In the genomic region with DNA sequence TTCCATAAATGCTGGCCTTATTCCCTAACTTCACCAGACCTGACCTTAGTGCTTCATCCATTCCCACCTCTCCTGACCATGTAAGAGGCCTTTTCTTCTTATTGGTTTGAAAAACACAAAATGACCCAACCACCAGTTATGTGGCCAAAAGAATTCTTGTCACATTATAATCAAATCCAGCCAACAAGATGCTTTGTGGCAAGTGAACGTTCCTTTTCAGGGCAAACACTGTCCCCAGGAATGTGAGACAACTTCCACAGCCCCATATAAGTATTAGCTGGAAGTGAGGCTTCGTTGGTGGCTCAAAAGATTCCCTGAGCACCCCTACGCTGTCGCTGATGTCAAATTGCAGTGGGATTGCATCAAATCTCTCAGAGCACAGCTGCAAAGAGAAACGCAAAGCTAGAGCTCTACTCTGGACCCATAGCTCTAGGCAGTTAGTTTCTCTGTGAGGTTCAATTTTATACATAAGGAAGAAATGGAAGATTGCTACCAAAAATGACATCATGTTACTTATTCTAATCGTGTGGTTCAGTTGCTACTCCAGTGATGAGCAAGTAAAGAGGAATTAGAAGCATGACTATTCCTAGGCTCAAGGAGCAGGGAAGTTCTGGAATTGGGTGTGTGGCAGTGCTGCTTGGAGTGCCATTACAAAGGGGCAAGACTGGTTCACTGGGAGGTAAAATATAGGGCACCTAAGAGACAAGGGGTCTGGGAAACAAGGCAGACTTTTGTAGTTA, we compare ENCODE assay signal across 28 cellular contexts. TPM values are rescaled to one million over a fixed set of nuclear protein-coding genes. Genes with fewer than 3 reads are reported as not detected.
A peak's percentile ranks its signal among the peaks of the same experiment; 100 is the strongest.
DNase-seq lines count a peak whose midpoint lies in the region.
"Had no signal": no experiment of that assay in that cellular context is flagged by ENCODE, and none has a peak within 500 bp of the region (broad histone marks: within the 10 kb centered on the region; RNA-seq: fewer than 3 reads in every experiment).

No MANE protein-coding gene starts in this region.

- no peaks in the 10 kb centered on the region for H3K36me3 ChIP-seq in MG63
- H3K36me3 ChIP-seq: neutrophil, spleen had no signal

- no peak overlapping the region for H3K4me3 ChIP-seq in MG63
- H3K4me3 ChIP-seq: lung, spleen had no signal

- DNase-seq in ELR (ENCODE audit: low read depth) (peak; percentile 63), MG63 (peak; percentile 25), fibroblast of peridontal ligament (ENCODE audit: extremely low read depth) (peak; percentile 43), stromal cell of bone marrow (ENCODE audit: low read depth) (peak; percentile 25), 8988T (no peak), NCI-H2081 (lab: John Stamatoyannopoulos, UW) (no peak), GM19238 (ENCODE audit: insufficient read length, low spot score) (no peak)
- DNase-seq: activated CD4-positive, CD25-positive, alpha-beta regulatory T cell treated with anti-CD3 and anti-CD28 coated beads, Interleukin-2, amount 50 U/mL, for 72 hours; activated CD8-positive, alpha-beta memory T cell treated with anti-CD3 and anti-CD28 coated beads for 24 hours; activated naive CD4-positive, alpha-beta T cell treated with anti-CD3 and anti-CD28 coated beads for 36 hours; activated T-cell treated with anti-CD3 and anti-CD28 coated beads, Interleukin-2, amount 50 U/mL, for 4 hours; amygdala; C1 segment of cervical spinal cord; Calu3; caudate nucleus; foreskin melanocyte; hypothalamus; islet precursor cell; KBM-7; NCI-H187; spleen; stimulated activated CD4-positive, alpha-beta T cell treated with anti-CD3 and anti-CD28 coated beads, Interleukin-4, amount 100 ng/mL, for 1 hour; stimulated activated naive CD4-positive, alpha-beta T cell treated with Interleukin-2 at 50 U/mL for 16 hours; SW 1271 had no signal

- no peaks in the 10 kb centered on the region for H3K27me3 ChIP-seq in MG63
- H3K27me3 ChIP-seq: neutrophil had no signal

- no peaks in the 10 kb centered on the region for H3K9me3 ChIP-seq in MG63
- H3K9me3 ChIP-seq: neutrophil, spleen had no signal

RNA-seq across cellular contexts. Expression of gene GLYATL1, which starts 26.1 kb away (rescaled TPM):
- not detected in 2 replicates for total RNA-seq in MG63 (2014; rRNA removed; shearing (Covaris generic); ENCODE audit: low replicate concordance)
- total RNA-seq: activated naive CD4-positive, alpha-beta T cell treated with anti-CD3 and anti-CD28 coated beads for 36 hours; Calu3; dermis microvascular lymphatic vessel endothelial cell; endothelial cell of umbilical vein; spleen had no signal

Comparison
In these comparisons a context has a peak if more than half of its experiments do, and no peak if none do; other contexts are left out.
1. DNase-seq: peak in ELR (single experiment), MG63 (single experiment), fibroblast of peridontal ligament (single experiment) and stromal cell of bone marrow (single experiment); none in 8988T (single experiment), NCI-H2081 (0 of 2) and GM19238 (single experiment).